Comparison of ENCODE assay signal across 20 cellular contexts in the genomic region with DNA sequence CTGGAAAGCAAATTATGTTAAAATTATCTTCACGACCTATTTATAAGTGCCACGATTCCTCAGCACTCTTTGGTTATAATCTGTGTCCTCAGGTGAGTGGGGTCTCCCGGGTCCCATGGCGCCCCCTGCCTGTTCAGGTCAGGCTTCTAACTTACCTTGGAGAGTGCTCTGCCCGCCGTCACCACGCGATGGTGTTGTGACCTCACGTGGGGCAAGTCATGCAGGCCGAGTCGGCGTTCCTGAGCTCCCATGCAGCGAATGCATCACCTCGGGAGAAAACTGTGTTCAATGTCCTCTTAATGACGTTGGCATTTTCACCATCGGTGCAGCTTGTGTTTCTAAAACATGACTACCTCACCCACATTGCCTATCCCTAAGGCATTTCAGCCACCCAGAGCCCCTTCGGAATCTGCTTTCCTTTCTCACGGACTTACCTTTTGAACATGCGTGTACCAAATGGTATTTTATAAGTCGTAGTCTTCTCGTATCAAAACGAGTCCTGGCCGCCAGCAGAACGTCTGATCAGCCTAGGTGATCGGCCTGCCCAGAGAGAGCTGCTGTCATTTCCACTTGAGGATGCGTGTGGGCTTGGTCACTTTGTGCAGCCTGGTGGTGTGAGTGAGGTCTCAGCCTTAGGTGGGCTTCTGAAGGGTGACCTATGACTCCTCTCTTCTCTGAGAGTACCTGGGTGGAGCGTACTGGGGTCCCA.
DNase-seq lines count a peak whose midpoint lies in the region; ATAC-seq, FAIRE-seq and TF ChIP-seq lines count a peak whose summit lies in the region.
"Had no signal": no experiment of that assay in that cellular context is flagged by ENCODE, and none has a peak within 500 bp of the region (broad histone marks: within the 10 kb centered on the region; RNA-seq: fewer than 3 reads in every experiment).

No MANE protein-coding gene starts in this region.

- WGBS in A549 (ENCODE audit: missing lambda C conversion rate) = 93% methylated on average over 27 of the region's 27 CpGs
- 94% methylated on average over 26 of the region's 27 CpGs for WGBS in HepG2 (ENCODE audit: low lambda C conversion rate)
- 89 to 92% methylated on average over 26 to 27 of the region's 27 CpGs for WGBS in body of pancreas, 2 donors

- H3K36me3 Mint-ChIP-seq in chondrocyte (ENCODE audit: low read depth) = no peaks in the 10 kb centered on the region

- CTCF ChIA-PET in A549 (lab: Yijun Ruan, JAX) (interaction anchor here (1.3 to 4.8 kb wide), 2 partner anchors 25 to 33 kb away, joined by 3 to 22 read pairs; no protein-coding TSS in a partner anchor), HepG2 (lab: Yijun Ruan, JAX; ENCODE audit: low intra/inter-chr PET ratio, low total read pairs) (interaction anchor here (1.9 kb wide), 1 partner anchor 29 kb away, joined by 7 read pairs; no protein-coding TSS in a partner anchor)

- TF ChIP-seq EP300 in A549 (IDR thresholded peaks at IDR 0.05) (no peak), HepG2 (IDR thresholded peaks at IDR 0.05; ENCODE audit: low read depth in 2 of 2, low read length in 2 of 2) (no peak), HepG2 (CRISPR knock-in tag; IDR thresholded peaks at IDR 0.05; ENCODE audit: borderline replicate concordance) (no peak)

- H3K79me2 ChIP-seq in DND-41 (ENCODE audit: insufficient read depth, low read length) (peaks cover 49% of the 10 kb centered on the region), HepG2 (ENCODE audit: insufficient read depth, low read length) (peaks cover 17% of the 10 kb centered on the region)

- TF ChIP-seq CTCF in A549 (IDR thresholded peaks at IDR 0.05) = no peak
- peak; percentile 36 for TF ChIP-seq CTCF in DND-41 (IDR thresholded peaks at IDR 0.05; ENCODE audit: borderline replicate concordance, extremely low read depth, low read length, poor library complexity, severe bottlenecking)
- TF ChIP-seq CTCF in chondrocyte (IDR thresholded peaks at IDR 0.05) = peak; percentile 33
- peak; percentile 66 for TF ChIP-seq CTCF in HepG2 (CRISPR knock-in tag; IDR thresholded peaks at IDR 0.05)
- no peak for TF ChIP-seq CTCF in body of pancreas (IDR thresholded peaks at IDR 0.05)

- H3K27me3 Mint-ChIP-seq in chondrocyte (ENCODE audit: low read depth) = no peaks in the 10 kb centered on the region
- H3K27me3 Mint-ChIP-seq: activated naive CD8-positive, alpha-beta T cell treated with anti-CD3 and anti-CD28 coated beads, Interleukin-2, amount 10 ng/mL, durations not matched to agents 7 days and 5 days; effector memory CD8-positive, alpha-beta T cell had no signal

- H3K27me3 ChIP-seq in DND-41 (ENCODE audit: insufficient read depth, low read length, poor library complexity) (no peaks in the 10 kb centered on the region), HepG2 (ENCODE audit: control insufficient read depth in 1 of 2, insufficient read depth in 2 of 2, low read length in 2 of 2) (no peaks in the 10 kb centered on the region), body of pancreas (no peaks in the 10 kb centered on the region)
- H3K27me3 ChIP-seq: cardiac muscle cell, uterus had no signal

- H3K9me3 Mint-ChIP-seq in chondrocyte (ENCODE audit: low read depth) = no peaks in the 10 kb centered on the region
- H3K9me3 Mint-ChIP-seq: activated naive CD8-positive, alpha-beta T cell treated with anti-CD3 and anti-CD28 coated beads, Interleukin-2, amount 10 ng/mL, durations not matched to agents 7 days and 5 days; effector memory CD8-positive, alpha-beta T cell; immature natural killer cell; mesothelial cell of epicardium had no signal

- intact Hi-C loops in HepG2 (cut with micrococcal nuclease; ENCODE audit: unreplicated experiment) = no loop called here
- intact Hi-C loops in body of pancreas (cut with DNase I) = no loop called here

- DNase-seq in A549 (ENCODE audit: low read depth in 1 of 2, low spot score in 1 of 2) (no peak), DND-41 (no peak), chondrocyte (ENCODE audit: low spot score) (no peak), HepG2 (ENCODE audit: low spot score) (peak; percentile 37), body of pancreas (no peak)
- DNase-seq in NK-92 treated with Interleukin-12 subunit alpha and Interleukin-12 subunit beta, amount 100 ng/mL, for 24 hours (lab: John Stamatoyannopoulos, UW) = no peak
- no peak for DNase-seq in stimulated activated CD4-positive, alpha-beta T cell treated with anti-CD3 and anti-CD28 coated beads, Interleukin-15, amount 100 ng/mL, for 24 hours
- DNase-seq: activated naive CD8-positive, alpha-beta T cell treated with anti-CD3 and anti-CD28 coated beads, Interleukin-2, amount 10 ng/mL, durations not matched to agents 7 days and 5 days; C1 segment of cervical spinal cord; effector memory CD8-positive, alpha-beta T cell; immature natural killer cell; KBM-7; NCI-H226; stimulated activated naive CD4-positive, alpha-beta T cell treated with Interleukin-2 at 50 U/mL for 16 hours; uterus had no signal

- peak overlapping the region; percentile 12 for H3K27ac Mint-ChIP-seq in chondrocyte (ENCODE audit: unreplicated experiment)
- H3K27ac Mint-ChIP-seq: activated naive CD8-positive, alpha-beta T cell treated with anti-CD3 and anti-CD28 coated beads, Interleukin-2, amount 10 ng/mL, durations not matched to agents 7 days and 5 days had no signal

- peaks cover 50% of the 10 kb centered on the region for H3K36me3 ChIP-seq in DND-41 (ENCODE audit: insufficient read depth, low read length)
- peaks cover 2 to 18% of the 10 kb centered on the region in 2 experiments; a peak in 4 of 5 replicates for H3K36me3 ChIP-seq in HepG2 (replicated peaks in 1 of 2; ENCODE audit: control insufficient read depth in 1 of 2, insufficient read depth in 2 of 2, low read length in 2 of 2)
- no peaks in the 10 kb centered on the region for H3K36me3 ChIP-seq in body of pancreas (replicated peaks in 1 of 2; ENCODE audit: insufficient read depth in 1 of 2, low read depth in 2 of 2)
- H3K36me3 ChIP-seq: cardiac muscle cell, uterus had no signal

- no peak for ATAC-seq in A549
- ATAC-seq in DND-41 (ENCODE audit: insufficient read depth, low read depth) = no peak
- peak; percentile 71; the same call in 2 of the 3 replicates for ATAC-seq in HepG2
- no peak for ATAC-seq in body of pancreas
- no peak for ATAC-seq in GM21723 (IDR thresholded peaks at IDR 0.05; ENCODE audit: unreplicated experiment)
- ATAC-seq: effector memory CD8-positive, alpha-beta T cell; GM12878 had no signal

- no TSS peak for BruUV-seq in HepG2 (replicated peaks; lab: Mats Ljungman, UMichigan)

- H3K9me3 ChIP-seq in A549 = no peaks in the 10 kb centered on the region
- no peaks in the 10 kb centered on the region for H3K9me3 ChIP-seq in DND-41 (ENCODE audit: insufficient read depth, low read length, severe bottlenecking)
- H3K9me3 ChIP-seq in HepG2 (ENCODE audit: low read length) = no peaks in the 10 kb centered on the region
- no peaks in the 10 kb centered on the region for H3K9me3 ChIP-seq in body of pancreas
- H3K9me3 ChIP-seq: uterus had no signal

- H3K9ac ChIP-seq in DND-41 (ENCODE audit: low read depth, low read length) (no peak overlapping the region), HepG2 (ENCODE audit: insufficient read depth, low read depth, low read length) (no peak overlapping the region)

- H3K4me1 ChIP-seq in A549 (peaks cover 56% of the 10 kb centered on the region), DND-41 (ENCODE audit: insufficient read depth, low read length) (no peaks in the 10 kb centered on the region), HepG2 (ENCODE audit: insufficient read depth, low read length) (peaks cover 21% of the 10 kb centered on the region), body of pancreas (peaks cover 18% of the 10 kb centered on the region)

- H3K4me1 Mint-ChIP-seq in chondrocyte (ENCODE audit: low read depth) = peaks cover 52% of the 10 kb centered on the region

- TF ChIP-seq POLR2A in A549 (IDR thresholded peaks at IDR 0.05; ENCODE audit: low read length) (no peak), HepG2 (IDR thresholded peaks at IDR 0.05; ENCODE audit: insufficient read depth in 1 of 2, low read depth in 2 of 2, low read length in 2 of 2) (no peak), body of pancreas (IDR thresholded peaks at IDR 0.05) (no peak)

- H3K4me3 ChIP-seq in A549 (no peak overlapping the region), DND-41 (ENCODE audit: low read depth in 1 of 2, low read length in 2 of 2) (no peak overlapping the region), HepG2 (replicated peaks in 1 of 3; ENCODE audit: insufficient read depth in 1 of 3, low read depth in 2 of 3, low read length in 3 of 3) (no peak overlapping the region), body of pancreas (no peak overlapping the region)
- H3K4me3 ChIP-seq: cardiac muscle cell, GM12878, uterus had no signal

- H2AFZ ChIP-seq in DND-41 (ENCODE audit: low read depth, low read length) (no peak overlapping the region), HepG2 (ENCODE audit: low read length) (no peak overlapping the region)

- in situ Hi-C loops in HepG2 (cut with HindIII; ENCODE audit: extremely low pct_ligation_motif_present, low pct_unique_long_range_greater_than_20kb) = no loop called here

- peaks cover 23% of the 10 kb centered on the region for H4K20me1 ChIP-seq in DND-41 (ENCODE audit: insufficient read depth, low read length)
- no peaks in the 10 kb centered on the region; the same call in 1 of the 2 replicates for H4K20me1 ChIP-seq in HepG2 (ENCODE audit: insufficient read depth, low read length)

- H3K4me2 ChIP-seq in A549 = no peak overlapping the region
- no peak overlapping the region for H3K4me2 ChIP-seq in DND-41 (ENCODE audit: insufficient read depth, low read length)
- H3K4me2 ChIP-seq in HepG2 (ENCODE audit: low read depth, low read length) = no peak overlapping the region

- TF ChIP-seq RAD21 in A549 (conservative IDR thresholded peaks at IDR 0.05 in 1 of 2, IDR thresholded peaks at IDR 0.05 in 1 of 2) (no peak), HepG2 (CRISPR knock-in tag; IDR thresholded peaks at IDR 0.05) (peak; percentile 52)

- H3K4me3 Mint-ChIP-seq in chondrocyte (ENCODE audit: unreplicated experiment) = no peak overlapping the region
- H3K4me3 Mint-ChIP-seq: activated naive CD8-positive, alpha-beta T cell treated with anti-CD3 and anti-CD28 coated beads, Interleukin-2, amount 10 ng/mL, durations not matched to agents 7 days and 5 days; effector memory CD8-positive, alpha-beta T cell; immature natural killer cell; mesothelial cell of epicardium had no signal

- POLR2A ChIA-PET in A549 (lab: Yijun Ruan, JAX) = no interaction called here
- POLR2A ChIA-PET in HepG2 (lab: Yijun Ruan, JAX) = interaction anchor here (0.7 kb wide), 1 partner anchor 65 kb away, joined by 3 read pairs; a partner anchor contains a TSS

- FAIRE-seq in A549 (lab: Jason Lieb, UNC) = no peak
- no peak for FAIRE-seq in HepG2 (lab: Jason Lieb, UNC)
- FAIRE-seq: GM12878 had no signal

- H3K27ac ChIP-seq in A549 (peak overlapping the region; percentile 96), DND-41 (ENCODE audit: low read length) (no peak overlapping the region), HepG2 (ENCODE audit: extremely low read length, insufficient read depth, low read length) (no peak overlapping the region), body of pancreas (no peak overlapping the region)
- H3K27ac ChIP-seq: cardiac muscle cell, HL-60, uterus had no signal

TF ChIP-seq in A549, 52 proteins besides CTCF, POLR2A, EP300 and RAD21 (continues in another document):
- TF ChIP-seq CEBPB (IDR thresholded peaks at IDR 0.05) = no peak
- no peak for TF ChIP-seq RCOR1 (IDR thresholded peaks at IDR 0.05; ENCODE audit: low read depth, low read length)

TF ChIP-seq in HepG2, 621 proteins besides CTCF, POLR2A, EP300 and RAD21 (continues in another document):
- no peak for TF ChIP-seq ZNF749 (CRISPR knock-in tag; IDR thresholded peaks at IDR 0.05; ENCODE audit: borderline replicate concordance)

Comparison
In these comparisons a context has a peak if more than half of its experiments do, and no peak if none do; other contexts are left out.
1. H3K27ac ChIP-seq: peak in A549 (2 of 2); none in DND-41 (single experiment), HepG2 (single experiment) and body of pancreas (0 of 4).
2. CTCF ChIP-seq: peak in DND-41 (single experiment), chondrocyte (single experiment) and HepG2 (single experiment); none in A549 (single experiment) and body of pancreas (0 of 7).